Comparison of ENCODE assay signal across 18 cellular contexts in genomic region chr1:90162216-90162615, GRCh38.
DNase-seq lines count a peak whose midpoint lies in the region; ATAC-seq and TF ChIP-seq lines count a peak whose summit lies in the region.
"Had no signal": no experiment of that assay in that cellular context is flagged by ENCODE, and none has a peak within 500 bp of the region (broad histone marks: within the 10 kb centered on the region; RNA-seq: fewer than 3 reads in every experiment).

No MANE protein-coding gene starts in this region.

- POLR2A ChIA-PET in MCF 10A (lab: Yijun Ruan, JAX), result interaction anchor here (0.7 to 1.0 kb wide), 2 partner anchors 13 to 494 kb away, joined by 3 read pairs; no protein-coding TSS in a partner anchor

- CTCF ChIA-PET in MCF 10A (lab: Yijun Ruan, JAX), result interaction anchor here (0.6 to 0.8 kb wide), 2 partner anchors 13 to 774 kb away, joined by 3 read pairs; no protein-coding TSS in a partner anchor

- H3K36me3 Mint-ChIP-seq in MCF 10A (ENCODE audit: insufficient read depth, unreplicated experiment), result no peaks in the 10 kb centered on the region

- H3K27ac Mint-ChIP-seq in MCF 10A (ENCODE audit: low read depth, unreplicated experiment), result peak overlapping the region; percentile 28
- H3K27ac Mint-ChIP-seq: CD4-positive, alpha-beta T cell; HFFc6 had no signal

- H3K4me1 ChIP-seq in breast epithelium, result no peaks in the 10 kb centered on the region
- no peaks in the 10 kb centered on the region for H3K4me1 ChIP-seq in psoas muscle
- H3K4me1 ChIP-seq: A549, Caco-2 had no signal

- H3K4me1 Mint-ChIP-seq in MCF 10A (ENCODE audit: insufficient read depth, unreplicated experiment), result peaks cover 7% of the 10 kb centered on the region

- H3K4me3 ChIP-seq in breast epithelium (no peak overlapping the region), psoas muscle (no peak overlapping the region)
- H3K4me3 ChIP-seq: A549, GM23248 had no signal

- H3K4me3 Mint-ChIP-seq in MCF 10A (ENCODE audit: unreplicated experiment), result peak overlapping the region; percentile 7
- H3K4me3 Mint-ChIP-seq: CD4-positive, alpha-beta T cell; HFFc6 had no signal

- 77 to 83% (median 78%) methylated on average over 3 of the region's 3 CpGs for whole genome bisulfite sequencing in psoas muscle, 3 donors

- intact Hi-C loops in MCF 10A (cut with micrococcal nuclease), result no loop called here
- intact Hi-C loops in breast epithelium (cut with DNase I; ENCODE audit: low total_unique reads), result no loop called here
- intact Hi-C loops in sciatic nerve (cut with DNase I), result no loop called here
- intact Hi-C loops in psoas muscle (cut with DNase I), result no loop called here

- H3K27ac ChIP-seq in breast epithelium (peak overlapping the region in 1 of 2 donors; percentile 22), epithelial cell of prostate (peak overlapping the region; percentile 31), psoas muscle (no peak overlapping the region)
- H3K27ac ChIP-seq: 22Rv1, A549, C4-2B, GM23248, HL-60 had no signal

- DNase-seq in MCF 10A (ENCODE audit: unreplicated experiment), result peak; percentile 79
- no peak for DNase-seq in breast epithelium (ENCODE audit: low spot score in 2 of 2)
- peak; percentile 78 for DNase-seq in epithelial cell of prostate (ENCODE audit: low read depth, low spot score)
- DNase-seq in kidney tubule cell (ENCODE audit: low spot score), result peak; percentile 26
- DNase-seq in sciatic nerve (ENCODE audit: low spot score), result no peak
- no peak for DNase-seq in psoas muscle
- DNase-seq in NCI-H1105 (lab: John Stamatoyannopoulos, UW), result no peak
- no peak for DNase-seq in amniotic stem cell (lab: John Stamatoyannopoulos, UW)
- DNase-seq: AML-193; Caco-2; CD4-positive, alpha-beta T cell; GM23248; HCEC 1CT; HFFc6 had no signal

- no peaks in the 10 kb centered on the region for H3K27me3 Mint-ChIP-seq in MCF 10A (ENCODE audit: insufficient read depth, unreplicated experiment)

- peaks cover 0 to 3% of the 10 kb centered on the region in 2 donors for H3K9me3 ChIP-seq in breast epithelium
- no peaks in the 10 kb centered on the region for H3K9me3 ChIP-seq in psoas muscle
- H3K9me3 ChIP-seq: A549, Caco-2 had no signal

- no TSS peak for BruUV-seq in MCF 10A (replicated peaks; lab: Mats Ljungman, UMichigan)

- TF ChIP-seq CTCF in MCF 10A (IDR thresholded peaks at IDR 0.05; ENCODE audit: unreplicated experiment) (no peak), breast epithelium (IDR thresholded peaks at IDR 0.05) (no peak), psoas muscle (IDR thresholded peaks at IDR 0.05) (no peak)

- TF ChIP-seq POLR2A in breast epithelium (IDR thresholded peaks at IDR 0.05), result no peak

- ATAC-seq in sciatic nerve (no peak), psoas muscle (no peak)
- ATAC-seq: A549 had no signal

- no peaks in the 10 kb centered on the region for H3K27me3 ChIP-seq in breast epithelium
- no peaks in the 10 kb centered on the region for H3K27me3 ChIP-seq in psoas muscle (ENCODE audit: insufficient read depth in 3 of 3, low read length in 2 of 3)

- peaks cover 11% of the 10 kb centered on the region for H3K9me3 Mint-ChIP-seq in MCF 10A (ENCODE audit: unreplicated experiment)
- H3K9me3 Mint-ChIP-seq: CD4-positive, alpha-beta T cell had no signal

- H3K36me3 ChIP-seq in breast epithelium (no peaks in the 10 kb centered on the region), psoas muscle (ENCODE audit: insufficient read depth in 1 of 2, low read depth in 1 of 2) (no peaks in the 10 kb centered on the region)

Comparison
In these comparisons a context has a peak if more than half of its experiments do, and no peak if none do; other contexts are left out.
1. DNase-seq: peak in MCF 10A (single experiment), epithelial cell of prostate (single experiment) and kidney tubule cell (single experiment); none in breast epithelium (0 of 2), sciatic nerve (single experiment), psoas muscle (0 of 2), NCI-H1105 (single experiment) and amniotic stem cell (single experiment).